In the genomic region with DNA sequence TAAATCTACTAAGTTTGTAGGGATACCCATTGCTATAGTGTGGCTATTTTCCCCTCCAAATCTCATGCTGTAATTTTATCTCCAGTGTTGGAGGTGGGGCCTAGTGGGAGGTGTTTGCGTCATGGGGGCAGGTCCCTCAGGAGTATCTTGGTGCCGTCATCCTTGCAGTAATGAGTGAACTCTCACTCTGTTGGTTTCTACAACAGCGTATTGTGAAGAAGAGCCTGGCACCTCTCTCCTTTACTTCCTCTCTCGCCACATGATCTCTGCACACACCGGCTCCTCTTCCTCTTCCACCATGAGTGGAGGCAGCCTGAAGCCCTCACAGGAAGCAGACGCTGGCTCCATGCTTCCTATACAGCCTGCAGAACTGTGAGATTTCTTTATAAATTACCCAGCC, we compare ENCODE assay signal across 16 cellular contexts. TPM values are rescaled to one million over a fixed set of nuclear protein-coding genes. Genes with fewer than 3 reads are reported as not detected.
"Had no signal": no experiment of that assay in that cellular context is flagged by ENCODE, and none has a peak within 500 bp of the region (broad histone marks: within the 10 kb centered on the region; RNA-seq: fewer than 3 reads in every experiment).

No MANE protein-coding gene starts in this region.

- H3K36me3 ChIP-seq: gastroesophageal sphincter, suprapubic skin, upper lobe of left lung had no signal

- H3K9me3 ChIP-seq: body of pancreas, suprapubic skin, upper lobe of left lung had no signal

- ATAC-seq: body of pancreas, gastroesophageal sphincter, left ventricle myocardium superior had no signal

- H3K27me3 ChIP-seq: body of pancreas, suprapubic skin had no signal

- H3K4me1 ChIP-seq: body of pancreas, gastroesophageal sphincter, suprapubic skin, upper lobe of left lung had no signal

- H3K4me3 ChIP-seq: body of pancreas, coronary artery, gastroesophageal sphincter, suprapubic skin, upper lobe of left lung had no signal

- DNase-seq: activated CD4-positive, alpha-beta T cell treated with anti-CD3 and anti-CD28 coated beads, Interleukin-2, amount 50 U/mL, for 1 hour; activated CD4-positive, CD25-positive, alpha-beta regulatory T cell; amniotic stem cell; body of pancreas; central memory CD4-positive, alpha-beta T cell; effector CD8-positive, alpha-beta T cell; left ventricle myocardium superior; stimulated activated CD4-positive, alpha-beta T cell treated with anti-CD3 and anti-CD28 coated beads, Interleukin-12 subunit alpha, Interleukin-12 subunit beta, amount 100 ng/mL, for 4 hours; stimulated activated naive CD4-positive, alpha-beta T cell treated with Interleukin-2 at 50 U/mL for 16 hours; upper lobe of left lung had no signal

- H3K27ac ChIP-seq: body of pancreas, coronary artery, gastroesophageal sphincter, suprapubic skin, upper lobe of left lung had no signal

RNA-seq across cellular contexts. Expression of gene TRPM1, which starts 34.0 kb away (rescaled TPM):
- total RNA-seq: activated CD8-positive, alpha-beta memory T cell treated with anti-CD3 and anti-CD28 coated beads for 36 hours; body of pancreas; fibroblast of lung; gastroesophageal sphincter; kidney epithelial cell; left ventricle myocardium superior; upper lobe of left lung had no signal
